ENCODE assay signal across 18 cellular contexts in genomic region chr7:88522771-88523316, GRCh38.
A peak's percentile ranks its signal among the peaks of the same experiment; 100 is the strongest.
DNase-seq lines count a peak whose midpoint lies in the region; ATAC-seq, FAIRE-seq and TF ChIP-seq lines count a peak whose summit lies in the region.
"Had no signal": no experiment of that assay in that cellular context is flagged by ENCODE, and none has a peak within 500 bp of the region (broad histone marks: within the 10 kb centered on the region; RNA-seq: fewer than 3 reads in every experiment).

No MANE protein-coding gene starts in this region.

- no peaks in the 10 kb centered on the region for H3K36me3 Mint-ChIP-seq in neural crest cell (ENCODE audit: low read depth)
- peaks cover 0 to 5% (median 2%) of the 10 kb centered on the region in 3 experiments; a peak in 1 of 7 replicates for H3K36me3 Mint-ChIP-seq in H9 (ENCODE audit: insufficient read depth in 1 of 3, low read depth in 3 of 3)

- no peak for ATAC-seq in GM19452 (IDR thresholded peaks at IDR 0.05; ENCODE audit: unreplicated experiment)
- ATAC-seq: HepG2 had no signal

- no peak overlapping the region for H3K4me3 ChIP-seq in H1 (ENCODE audit: extremely low read depth in 1 of 4, insufficient read depth in 2 of 4, low read depth in 3 of 4, low read length in 4 of 4)
- H3K4me3 ChIP-seq in tibial nerve: no peak overlapping the region
- H3K4me3 ChIP-seq: BLaER1, MG63 had no signal

- TF ChIP-seq CTCF in H1 (IDR thresholded peaks at IDR 0.05; ENCODE audit: control extremely low read depth in 1 of 3, insufficient read depth in 1 of 3, low read depth in 1 of 3, low read length in 3 of 3) (no peak), neural crest cell (conservative IDR thresholded peaks at IDR 0.05) (no peak), H9 (conservative IDR thresholded peaks at IDR 0.05) (no peak), tibial nerve (IDR thresholded peaks at IDR 0.05) (no peak)

- H2BK5ac ChIP-seq in H1 (ENCODE audit: low read depth, low read length) (no peak overlapping the region), H9 (ENCODE audit: insufficient read length, low read length) (no peak overlapping the region)

- DNase-seq in G401 (ENCODE audit: low spot score): peak; percentile 3
- peak; percentile 20 for DNase-seq in NCI-H187 treated with DMSO at 0.1 percent for 48 hours (lab: John Stamatoyannopoulos, UW)
- DNase-seq in H1 (ENCODE audit: low read depth in 1 of 2, low spot score in 2 of 2): no peak
- DNase-seq in neural crest cell (ENCODE audit: low read depth, low spot score): no peak
- no peak for DNase-seq in H9
- no peak for DNase-seq in tibial nerve (ENCODE audit: low spot score in 2 of 2)
- DNase-seq: GOT3, HFFc6, MG63, NCI-H1436, NCI-H2081 treated with DMSO at 0.1 percent for 48 hours, NCI-H345, RPMI8226 had no signal

- H2BK120ac ChIP-seq in H1 (replicated peaks; ENCODE audit: low read depth, low read length): no peak overlapping the region
- H2BK120ac ChIP-seq in H9 (ENCODE audit: low read depth, low read length, poor library complexity, severe bottlenecking): no peak overlapping the region

- H4K5ac ChIP-seq in H1 (ENCODE audit: insufficient read length, low read depth, low read length): no peak overlapping the region
- H4K5ac ChIP-seq in H9 (ENCODE audit: insufficient read length, low read depth, low read length): no peak overlapping the region

- H2AK5ac ChIP-seq in H1 (ENCODE audit: low read depth, low read length) (no peak overlapping the region), H9 (ENCODE audit: insufficient read length, low read length) (no peak overlapping the region)

- H3K4me1 Mint-ChIP-seq in neural crest cell (peaks cover 20% of the 10 kb centered on the region), H9 (peaks cover 0 to 2% of the 10 kb centered on the region in 2 experiments; a peak in 2 of 4 replicates)

- H4K8ac ChIP-seq in H1 (ENCODE audit: extremely low read depth, insufficient read depth, low read length) (no peak overlapping the region), H9 (replicated peaks; ENCODE audit: insufficient read length, low read depth, low read length) (no peak overlapping the region)

- H2AFZ ChIP-seq in H1 (ENCODE audit: low read length) (peak overlapping the region; percentile 88), H9 (ENCODE audit: low read length) (no peak overlapping the region)

- H2BK15ac ChIP-seq in H1 (ENCODE audit: low read length) (no peak overlapping the region), H9 (ENCODE audit: low read depth, low read length) (no peak overlapping the region)

- no peaks in the 10 kb centered on the region for H3K79me2 ChIP-seq in H1 (ENCODE audit: control insufficient read depth in 1 of 2, insufficient read depth in 2 of 2, low read length in 2 of 2)
- no peaks in the 10 kb centered on the region for H3K79me2 ChIP-seq in H9 (ENCODE audit: insufficient read depth, low read length)

- 82% methylated on average over 2 of the region's 2 CpGs; no CpG with 5 or more reads in 1 of the 2 experiments for WGBS in H1 (ENCODE audit: extremely low coverage in 1 of 2, insufficient coverage in 1 of 2, insufficient read length in 1 of 2, insufficient replicate concordance in 2 of 2, low coverage in 1 of 2, low lambda C conversion rate in 2 of 2, missing lambda C conversion rate in 1 of 2), 2 experiments
- no CpG with 5 or more reads among the region's 2 CpGs for WGBS in H9 (ENCODE audit: extremely low coverage, insufficient read length, low lambda C conversion rate)
- WGBS in tibial nerve, 2 donors: 17 to 32% methylated on average over 2 of the region's 2 CpGs

- H4K20me1 ChIP-seq in H1 (replicated peaks in 1 of 2; ENCODE audit: control insufficient read depth in 1 of 2, insufficient read depth in 2 of 2, low read length in 2 of 2) (no peaks in the 10 kb centered on the region), H9 (ENCODE audit: control insufficient read depth, insufficient read depth, insufficient read length) (no peaks in the 10 kb centered on the region)
- H4K20me1 ChIP-seq: BLaER1 had no signal

- TF ChIP-seq EP300 in H1 (IDR thresholded peaks at IDR 0.05; ENCODE audit: borderline replicate concordance in 1 of 2, low read depth in 2 of 2, low read length in 2 of 2) (no peak), tibial nerve (IDR thresholded peaks at IDR 0.05) (no peak)

- H3K4me2 ChIP-seq in H1 (ENCODE audit: insufficient read depth in 1 of 2, low read depth in 2 of 2, low read length in 2 of 2): no peak overlapping the region
- H3K4me2 ChIP-seq in H9 (ENCODE audit: insufficient read depth, insufficient read length, low read length): no peak overlapping the region
- H3K4me2 ChIP-seq: BLaER1 had no signal

- TF ChIP-seq POLR2A in H1 (IDR thresholded peaks at IDR 0.05; ENCODE audit: control extremely low read depth in 1 of 2, low read depth in 2 of 2, low read length in 2 of 2): no peak
- no peak for TF ChIP-seq POLR2A in tibial nerve (IDR thresholded peaks at IDR 0.05)

- H3K18ac ChIP-seq in H1 (ENCODE audit: extremely low read depth, low read length) (no peak overlapping the region), H9 (ENCODE audit: insufficient read length, low read depth, low read length) (no peak overlapping the region)

- H3K4ac ChIP-seq in H1 (replicated peaks; ENCODE audit: insufficient read length, low read depth, low read length): no peak overlapping the region
- H3K4ac ChIP-seq in H9 (ENCODE audit: low read depth, low read length): no peak overlapping the region

- H3K36me3 ChIP-seq in H1 (ENCODE audit: control insufficient read depth in 2 of 4, insufficient read depth in 4 of 4, low read length in 3 of 4) (no peaks in the 10 kb centered on the region), tibial nerve (no peaks in the 10 kb centered on the region)
- H3K36me3 ChIP-seq: BLaER1, MG63 had no signal

- H3K4me3 Mint-ChIP-seq in neural crest cell (peak overlapping the region; percentile 9), H9 (no peak overlapping the region)
- H3K4me3 Mint-ChIP-seq: HFFc6; T-helper 2 cell treated with Interferon-gamma antibody and Interleukin-4, amounts not matched to agents 5 μg/mL and 100 μg/mL, for 36 hours had no signal

- H3K79me1 ChIP-seq in H1 (ENCODE audit: low read depth, low read length) (no peaks in the 10 kb centered on the region), H9 (ENCODE audit: insufficient read depth, low read depth, low read length, poor library complexity, severe bottlenecking) (no peaks in the 10 kb centered on the region)

- H3K56ac ChIP-seq in H1 (replicated peaks; ENCODE audit: insufficient read length, low read depth, low read length) (no peak overlapping the region), H9 (ENCODE audit: insufficient read length, low read depth, low read length) (no peak overlapping the region)

- no peaks in the 10 kb centered on the region for H3K27me3 ChIP-seq in H1 (replicated peaks in 1 of 4; ENCODE audit: control insufficient read depth in 3 of 4, extremely low read depth in 1 of 4, insufficient read depth in 3 of 4, low read length in 3 of 4)
- H3K27me3 ChIP-seq in H9 (ENCODE audit: insufficient read depth, low read length): no peaks in the 10 kb centered on the region
- H3K27me3 ChIP-seq in tibial nerve: no peaks in the 10 kb centered on the region
- H3K27me3 ChIP-seq: BLaER1, MG63 had no signal

- POLR2A ChIA-PET in H1 (lab: Charles Lee; ENCODE audit: partially characterized antibody): no interaction called here

- no peak overlapping the region for H3K23ac ChIP-seq in H1 (ENCODE audit: insufficient read length)
- no peak overlapping the region for H3K23ac ChIP-seq in H9 (ENCODE audit: insufficient read length, low read depth, low read length)

- H3K9me3 Mint-ChIP-seq in neural crest cell (peaks cover 10% of the 10 kb centered on the region), H9 (peaks cover 0 to 3% of the 10 kb centered on the region in 2 experiments; a peak in 3 of 5 replicates)
- H3K9me3 Mint-ChIP-seq: T-helper 2 cell treated with Interferon-gamma antibody and Interleukin-4, amounts not matched to agents 5 μg/mL and 100 μg/mL, for 36 hours had no signal

- H2BK12ac ChIP-seq in H1 (ENCODE audit: low read depth, low read length): no peak overlapping the region
- H2BK12ac ChIP-seq in H9 (ENCODE audit: insufficient read length, low read depth, low read length): no peak overlapping the region

- no peaks in the 10 kb centered on the region for H3K23me2 ChIP-seq in H1 (ENCODE audit: low read depth, low read length)
- no peaks in the 10 kb centered on the region for H3K23me2 ChIP-seq in H9 (ENCODE audit: insufficient read length, low read depth, low read length, poor library complexity, severe bottlenecking)

- CTCF ChIA-PET in H1 (lab: Charles Lee; ENCODE audit: partially characterized antibody): interaction anchor here (0.9 kb wide), 1 partner anchor 278 kb away, joined by 3 read pairs; no protein-coding TSS in a partner anchor

- H3K9ac ChIP-seq in H1 (replicated peaks in 1 of 4; ENCODE audit: extremely low read depth in 1 of 4, low read depth in 3 of 4, low read length in 3 of 4) (no peak overlapping the region), H9 (ENCODE audit: extremely low read depth, insufficient read length, low read length) (no peak overlapping the region)
- H3K9ac ChIP-seq: BLaER1 had no signal

- no peaks in the 10 kb centered on the region for H3K9me3 ChIP-seq in H1 (ENCODE audit: insufficient read depth in 2 of 2, low read depth in 1 of 2, low read length in 1 of 2)
- no peaks in the 10 kb centered on the region for H3K9me3 ChIP-seq in H9 (ENCODE audit: control insufficient read depth, low read depth, low read length)
- no peaks in the 10 kb centered on the region for H3K9me3 ChIP-seq in tibial nerve
- H3K9me3 ChIP-seq: BLaER1, MG63 had no signal

- TF ChIP-seq RAD21 in H1 (IDR thresholded peaks at IDR 0.05 in 1 of 2, conservative IDR thresholded peaks at IDR 0.05 in 1 of 2; ENCODE audit: low read depth in 2 of 2, low read length in 2 of 2): no peak

- H3K4me1 ChIP-seq in H1 (replicated peaks in 1 of 4; ENCODE audit: control insufficient read depth in 3 of 4, insufficient read depth in 4 of 4, low read length in 3 of 4): no peaks in the 10 kb centered on the region
- H3K4me1 ChIP-seq in H9 (ENCODE audit: insufficient read depth, low read length): no peaks in the 10 kb centered on the region
- H3K4me1 ChIP-seq in tibial nerve: peaks cover 0 to 4% (median 0%) of the 10 kb centered on the region in 4 donors
- H3K4me1 ChIP-seq: BLaER1 had no signal

- H3T11ph ChIP-seq in H9 (ENCODE audit: low read length): no peak overlapping the region

- no peak for FAIRE-seq in H1 (lab: Jason Lieb, UNC)
- FAIRE-seq: G401.6, HepG2 had no signal

- H4K91ac ChIP-seq in H1 (replicated peaks; ENCODE audit: insufficient read length, low read length) (no peak overlapping the region), H9 (ENCODE audit: insufficient read length, low read depth, low read length) (no peak overlapping the region)

- H3K27ac ChIP-seq in H1 (ENCODE audit: low read depth, low read length) (no peak overlapping the region), H9 (ENCODE audit: insufficient read length, low read depth, low read length) (no peak overlapping the region), tibial nerve (no peak overlapping the region)
- H3K27ac ChIP-seq: BLaER1 had no signal

- H3K27me3 Mint-ChIP-seq in neural crest cell (ENCODE audit: low read depth) (no peaks in the 10 kb centered on the region), H9 (ENCODE audit: low read depth) (no peaks in the 10 kb centered on the region)

- H3K14ac ChIP-seq in H1 (ENCODE audit: insufficient read length) (no peak overlapping the region), H9 (ENCODE audit: insufficient read depth, low read length) (no peak overlapping the region)

- in situ Hi-C loops in G401 (cut with HindIII; ENCODE audit: low sequenced_read_pairs): no loop called here

- no peak overlapping the region for H2BK20ac ChIP-seq in H1 (ENCODE audit: low read length)
- H2BK20ac ChIP-seq in H9 (ENCODE audit: low read depth, low read length, poor library complexity, severe bottlenecking): no peak overlapping the region

- H3K27ac Mint-ChIP-seq in neural crest cell (ENCODE audit: unreplicated experiment) (peak overlapping the region; percentile 78), H9 (no peak overlapping the region; a peak in 1 of 7 replicates)
- H3K27ac Mint-ChIP-seq: HFFc6; T-helper 2 cell treated with Interferon-gamma antibody and Interleukin-4, amounts not matched to agents 5 μg/mL and 100 μg/mL, for 36 hours had no signal

Comparison
In these comparisons a context has a peak if more than half of its experiments do, and no peak if none do; other contexts are left out.
1. DNase-seq: peak in G401 (single experiment) and NCI-H187 treated with DMSO at 0.1 percent for 48 hours (single experiment); none in H1 (0 of 2), neural crest cell (single experiment), H9 (single experiment) and tibial nerve (0 of 2).